13 cellular contexts compared by ENCODE assay signal in the genomic region with DNA sequence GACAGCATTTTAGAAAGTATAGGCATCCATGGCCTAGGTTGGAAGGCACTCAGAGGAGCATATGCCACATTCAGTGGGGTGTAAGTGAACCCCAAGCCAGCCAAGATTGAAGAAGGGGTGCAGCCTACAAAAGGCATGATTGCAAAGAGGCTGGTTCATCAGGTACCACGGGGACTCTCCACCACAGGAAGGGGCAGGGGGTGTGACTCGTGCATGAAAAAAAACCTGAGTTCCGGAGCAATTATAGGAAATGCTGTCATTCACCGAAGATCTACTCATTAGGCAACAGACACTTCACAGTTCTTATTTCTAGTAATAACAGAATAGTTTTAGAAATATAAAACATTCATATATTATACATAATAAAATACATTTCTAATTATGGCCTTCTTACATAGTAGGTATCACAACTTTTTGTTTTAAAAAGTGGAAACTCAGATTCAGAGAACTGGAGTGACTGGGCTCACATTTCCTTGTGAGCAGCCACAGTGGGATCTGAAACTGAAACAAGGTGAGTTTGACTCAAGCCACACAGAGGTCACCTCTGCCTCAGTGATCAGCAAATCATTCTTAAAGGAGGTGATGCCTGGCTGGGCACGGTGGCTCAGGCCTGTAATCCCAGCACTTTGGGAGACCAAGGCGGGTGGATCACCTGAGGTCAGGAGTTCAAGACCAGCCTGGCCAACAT.
DNase-seq lines count a peak whose midpoint lies in the region; ATAC-seq, FAIRE-seq and TF ChIP-seq lines count a peak whose summit lies in the region.
"Had no signal": no experiment of that assay in that cellular context is flagged by ENCODE, and none has a peak within 500 bp of the region (broad histone marks: within the 10 kb centered on the region; RNA-seq: fewer than 3 reads in every experiment).

No MANE protein-coding gene starts in this region.

- no peak overlapping the region for H3K9ac ChIP-seq in GM12878 (ENCODE audit: control insufficient read depth, insufficient read depth, low read length)

- WGBS in GM12878 (ENCODE audit: insufficient coverage, insufficient replicate concordance, low lambda C conversion rate, missing lambda C conversion rate) = 10% methylated on average over 6 of the region's 6 CpGs
- WGBS in sigmoid colon, 2 donors = 70 to 81% methylated on average over 6 of the region's 6 CpGs

- intact Hi-C loops in GM12878 (cut with micrococcal nuclease; ENCODE audit: unreplicated experiment) (no loop called here), sigmoid colon (cut with DNase I) (no loop called here)

- no peaks in the 10 kb centered on the region for H3K79me2 ChIP-seq in GM12878 (ENCODE audit: control insufficient read depth, insufficient read depth, low read length)

- H3K4me1 ChIP-seq in GM12878 (ENCODE audit: control insufficient read depth, insufficient read depth, low read length) = peaks cover 4% of the 10 kb centered on the region; the same call in 1 of the 2 replicates
- no peaks in the 10 kb centered on the region for H3K4me1 ChIP-seq in sigmoid colon
- H3K4me1 ChIP-seq: A549, tibial nerve had no signal

- SMC1A ChIA-PET in GM12878 (lab: Charles Lee; ENCODE audit: uncharacterized antibody, unreplicated experiment) = interaction anchor here (0.8 kb wide), 1 partner anchor 18 kb away, joined by 3 read pairs; no protein-coding TSS in a partner anchor

- H3K4me3 Mint-ChIP-seq in activated CD4-positive, alpha-beta T cell treated with anti-CD3 and anti-CD28 coated beads, Interleukin-2, amount 10 ng/mL, durations not matched to agents 7 days and 5 days = no peak overlapping the region

- TF ChIP-seq POLR2A in GM12878 (IDR thresholded peaks at IDR 0.05; ENCODE audit: low read depth, low read length) (no peak), sigmoid colon (IDR thresholded peaks at IDR 0.05) (no peak)

- H3K27ac ChIP-seq in GM12878 (ENCODE audit: control insufficient read depth, insufficient read depth) (no peak overlapping the region), sigmoid colon (no peak overlapping the region)
- H3K27ac ChIP-seq: A549, tibial nerve had no signal

- DNase-seq in activated CD4-positive, alpha-beta T cell treated with anti-CD3 and anti-CD28 coated beads, Interleukin-2, amount 10 ng/mL, durations not matched to agents 7 days and 5 days = peak; percentile 15
- DNase-seq in activated CD4-positive, alpha-beta T cell treated with anti-CD3 and anti-CD28 coated beads for 48 hours = no peak
- DNase-seq in GM12878 (ENCODE audit: low read depth, low spot score) = no peak
- no peak for DNase-seq in NCI-H2171 treated with DMSO at 0.1 percent for 48 hours (lab: John Stamatoyannopoulos, UW)
- DNase-seq in ACHN = no peak
- DNase-seq in sigmoid colon = no peak
- DNase-seq: activated effector memory CD4-positive, alpha-beta T cell treated with Interleukin-2 at 50 U/mL for 16 hours; MV-4-11; occipital lobe had no signal

- H3K36me3 Mint-ChIP-seq in activated CD4-positive, alpha-beta T cell treated with anti-CD3 and anti-CD28 coated beads, Interleukin-2, amount 10 ng/mL, durations not matched to agents 7 days and 5 days (ENCODE audit: low read depth) = no peaks in the 10 kb centered on the region

- CTCF ChIA-PET in activated CD4-positive, alpha-beta T cell treated with anti-CD3 and anti-CD28 coated beads, Interleukin-2, amount 10 ng/mL, durations not matched to agents 7 days and 5 days (lab: Charles Lee) = interaction anchor here (0.7 kb wide), 1 partner anchor 537 kb away, joined by 3 read pairs; no protein-coding TSS in a partner anchor
- CTCF ChIA-PET in GM12878 (lab: Yijun Ruan, JAX) = no interaction called here

- TF ChIP-seq RAD21 in GM12878 (IDR thresholded peaks at IDR 0.05; ENCODE audit: insufficient read depth, low read depth, low read length) = no peak

- H3K9me3 Mint-ChIP-seq in activated CD4-positive, alpha-beta T cell treated with anti-CD3 and anti-CD28 coated beads, Interleukin-2, amount 10 ng/mL, durations not matched to agents 7 days and 5 days = no peaks in the 10 kb centered on the region

- POLR2A ChIA-PET in activated CD4-positive, alpha-beta T cell treated with anti-CD3 and anti-CD28 coated beads, Interleukin-2, amount 10 ng/mL, durations not matched to agents 7 days and 5 days (lab: Charles Lee) = no interaction called here
- POLR2A ChIA-PET in GM12878 (lab: Charles Lee) = no interaction called here

- RAD21 ChIA-PET in GM12878 (lab: Charles Lee; ENCODE audit: unreplicated experiment) = no interaction called here

- H3K36me3 ChIP-seq in GM12878 (ENCODE audit: control insufficient read depth in 2 of 2, insufficient read depth in 2 of 2, low read length in 1 of 2) = no peaks in the 10 kb centered on the region
- H3K36me3 ChIP-seq in sigmoid colon = no peaks in the 10 kb centered on the region
- H3K36me3 ChIP-seq: tibial nerve had no signal

- H3K9me3 ChIP-seq in GM12878 (replicated peaks; ENCODE audit: control insufficient read depth, insufficient read depth, low read length) (no peaks in the 10 kb centered on the region), sigmoid colon (no peaks in the 10 kb centered on the region)
- H3K9me3 ChIP-seq: A549, tibial nerve had no signal

- no peak overlapping the region for H2AFZ ChIP-seq in GM12878 (ENCODE audit: control insufficient read depth, low read depth, low read length)

- no TSS peak for BruUV-seq in GM12878 (replicated peaks; lab: Mats Ljungman, UMichigan)

- no peak for FAIRE-seq in GM12878 (lab: Jason Lieb, UNC)
- FAIRE-seq: A549 had no signal

- no peaks in the 10 kb centered on the region for H4K20me1 ChIP-seq in GM12878 (ENCODE audit: control insufficient read depth, insufficient read depth)

- H3K4me3 ChIP-seq in GM12878 = no peak overlapping the region
- no peak overlapping the region for H3K4me3 ChIP-seq in sigmoid colon
- H3K4me3 ChIP-seq: A549, tibial nerve had no signal

- H3K4me2 ChIP-seq in GM12878 (ENCODE audit: control insufficient read depth, insufficient read depth) = no peak overlapping the region
- H3K4me2 ChIP-seq: A549 had no signal

- in situ Hi-C loops in GM12878 (cut with MboI) (no loop called here), ACHN (cut with HindIII; ENCODE audit: low pct_ligation_motif_present, low pct_unique_long_range_greater_than_20kb, low sequenced_read_pairs) (no loop called here)

- peak; percentile 95 for ATAC-seq in GM21526 (IDR thresholded peaks at IDR 0.05; ENCODE audit: low FRiP score, unreplicated experiment)
- ATAC-seq in HG03095 (IDR thresholded peaks at IDR 0.05; ENCODE audit: unreplicated experiment) = peak; percentile 89
- peak; percentile 71 for ATAC-seq in GM12878
- ATAC-seq: A549 had no signal

- TF ChIP-seq EP300 in GM12878 (IDR thresholded peaks at IDR 0.05; ENCODE audit: borderline replicate concordance in 1 of 2, control insufficient read depth in 1 of 2, low read depth in 2 of 2, low read length in 2 of 2) = no peak
- no peak for TF ChIP-seq EP300 in sigmoid colon (IDR thresholded peaks at IDR 0.05)

- TF ChIP-seq CTCF in GM12878 (IDR thresholded peaks at IDR 0.05 in 2 of 3, conservative IDR thresholded peaks at IDR 0.05 in 1 of 3; ENCODE audit: control insufficient read depth in 2 of 3, extremely low read depth in 1 of 3, insufficient read depth in 1 of 3, low read depth in 3 of 3, low read length in 3 of 3) = no peak
- no peak for TF ChIP-seq CTCF in sigmoid colon (IDR thresholded peaks at IDR 0.05)

- no peak overlapping the region for H3K27ac Mint-ChIP-seq in activated CD4-positive, alpha-beta T cell treated with anti-CD3 and anti-CD28 coated beads, Interleukin-2, amount 10 ng/mL, durations not matched to agents 7 days and 5 days

- peaks cover 4% of the 10 kb centered on the region for H3K4me1 Mint-ChIP-seq in activated CD4-positive, alpha-beta T cell treated with anti-CD3 and anti-CD28 coated beads, Interleukin-2, amount 10 ng/mL, durations not matched to agents 7 days and 5 days

- no peaks in the 10 kb centered on the region for H3K27me3 ChIP-seq in GM12878 (replicated peaks in 1 of 2; ENCODE audit: control insufficient read depth in 2 of 2, insufficient read depth in 2 of 2, low read length in 1 of 2)
- no peaks in the 10 kb centered on the region for H3K27me3 ChIP-seq in sigmoid colon
- H3K27me3 ChIP-seq: tibial nerve had no signal

- H3K27me3 Mint-ChIP-seq in activated CD4-positive, alpha-beta T cell treated with anti-CD3 and anti-CD28 coated beads, Interleukin-2, amount 10 ng/mL, durations not matched to agents 7 days and 5 days = no peaks in the 10 kb centered on the region

TF ChIP-seq in GM12878, 131 proteins besides CTCF, POLR2A, EP300 and RAD21 (continues in another document):
- TF ChIP-seq ZSCAN29 (IDR thresholded peaks at IDR 0.05) = no peak
- TF ChIP-seq POLR2AphosphoS2 (IDR thresholded peaks at IDR 0.05; ENCODE audit: low read depth, low read length) = no peak
- peak; percentile 52 for TF ChIP-seq JUNB (IDR thresholded peaks at IDR 0.05)
- TF ChIP-seq, protein P1, sequence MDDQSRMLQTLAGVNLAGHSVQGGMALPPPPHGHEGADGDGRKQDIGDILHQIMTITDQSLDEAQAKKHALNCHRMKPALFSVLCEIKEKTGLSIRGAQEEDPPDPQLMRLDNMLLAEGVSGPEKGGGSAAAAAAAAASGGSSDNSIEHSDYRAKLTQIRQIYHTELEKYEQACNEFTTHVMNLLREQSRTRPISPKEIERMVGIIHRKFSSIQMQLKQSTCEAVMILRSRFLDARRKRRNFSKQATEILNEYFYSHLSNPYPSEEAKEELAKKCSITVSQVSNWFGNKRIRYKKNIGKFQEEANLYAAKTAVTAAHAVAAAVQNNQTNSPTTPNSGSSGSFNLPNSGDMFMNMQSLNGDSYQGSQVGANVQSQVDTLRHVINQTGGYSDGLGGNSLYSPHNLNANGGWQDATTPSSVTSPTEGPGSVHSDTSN (IDR thresholded peaks at IDR 0.05; ENCODE audit: insufficient replicate concordance, low read depth, low read length) = no peak
- TF ChIP-seq, protein P2, sequence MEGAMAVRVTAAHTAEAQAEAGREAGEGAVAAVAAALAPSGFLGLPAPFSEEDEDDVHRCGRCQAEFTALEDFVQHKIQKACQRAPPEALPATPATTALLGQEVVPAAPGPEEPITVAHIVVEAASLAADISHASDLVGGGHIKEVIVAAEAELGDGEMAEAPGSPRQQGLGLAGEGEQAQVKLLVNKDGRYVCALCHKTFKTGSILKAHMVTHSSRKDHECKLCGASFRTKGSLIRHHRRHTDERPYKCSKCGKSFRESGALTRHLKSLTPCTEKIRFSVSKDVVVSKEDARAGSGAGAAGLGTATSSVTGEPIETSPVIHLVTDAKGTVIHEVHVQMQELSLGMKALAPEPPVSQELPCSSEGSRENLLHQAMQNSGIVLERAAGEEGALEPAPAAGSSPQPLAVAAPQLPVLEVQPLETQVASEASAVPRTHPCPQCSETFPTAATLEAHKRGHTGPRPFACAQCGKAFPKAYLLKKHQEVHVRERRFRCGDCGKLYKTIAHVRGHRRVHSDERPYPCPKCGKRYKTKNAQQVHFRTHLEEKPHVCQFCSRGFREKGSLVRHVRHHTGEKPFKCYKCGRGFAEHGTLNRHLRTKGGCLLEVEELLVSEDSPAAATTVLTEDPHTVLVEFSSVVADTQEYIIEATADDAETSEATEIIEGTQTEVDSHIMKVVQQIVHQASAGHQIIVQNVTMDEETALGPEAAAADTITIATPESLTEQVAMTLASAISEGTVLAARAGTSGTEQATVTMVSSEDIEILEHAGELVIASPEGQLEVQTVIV (IDR thresholded peaks at IDR 0.05; ENCODE audit: borderline replicate concordance, partially characterized antibody) = no peak
- TF ChIP-seq CREM (IDR thresholded peaks at IDR 0.05; ENCODE audit: low read depth) = 0 out of 2 replicates have a peak, but pooled peaks have one; percentile 8
